Comparison of ENCODE assay signal across 1 cellular context in the genomic region with DNA sequence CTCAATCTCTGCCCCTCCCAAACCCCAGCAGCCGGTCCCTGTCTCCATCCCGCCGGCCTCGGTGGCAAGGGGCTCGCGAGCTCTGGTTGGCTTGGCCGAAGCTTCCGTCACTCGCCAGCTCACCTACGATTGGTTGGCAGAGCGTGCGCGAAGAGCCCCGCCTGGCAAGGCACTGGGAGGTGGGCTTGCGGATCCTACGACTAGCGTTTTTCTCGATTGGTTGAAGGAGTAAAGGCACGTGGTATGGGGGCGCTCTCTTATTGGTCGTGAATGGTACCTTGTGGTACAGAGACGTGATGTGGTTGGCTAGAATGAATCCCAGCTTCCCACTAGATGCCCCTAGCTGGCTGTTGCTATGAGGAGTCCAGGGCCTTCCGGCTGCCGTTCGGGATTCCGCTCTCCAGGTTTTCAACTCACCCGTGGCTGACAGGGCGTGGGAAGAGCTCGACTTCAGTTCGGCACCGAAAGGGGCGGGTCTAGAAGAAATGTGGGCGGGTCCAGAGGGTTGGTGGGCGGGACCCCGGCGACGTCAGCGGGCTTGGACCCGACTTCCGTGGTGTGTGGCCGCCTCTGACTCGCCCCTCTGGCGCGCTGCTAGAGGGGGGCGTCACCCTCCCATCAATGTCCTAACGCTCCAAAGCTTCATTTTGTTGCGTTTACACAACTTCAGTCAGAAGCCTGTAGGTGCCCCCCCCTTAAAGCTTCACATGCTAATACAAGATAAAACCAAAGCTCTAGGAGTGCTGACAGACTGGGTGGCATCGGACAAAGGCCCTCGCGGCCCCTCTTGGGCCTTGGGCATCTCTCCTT.
TF ChIP-seq lines count a peak whose summit lies in the region.

No MANE protein-coding gene starts in this region.

TF ChIP-seq in HEK293, 187 proteins besides CTCF, POLR2A, EP300 and RAD21 (continued from another document and continues in another):
- TF ChIP-seq, protein P1, sequence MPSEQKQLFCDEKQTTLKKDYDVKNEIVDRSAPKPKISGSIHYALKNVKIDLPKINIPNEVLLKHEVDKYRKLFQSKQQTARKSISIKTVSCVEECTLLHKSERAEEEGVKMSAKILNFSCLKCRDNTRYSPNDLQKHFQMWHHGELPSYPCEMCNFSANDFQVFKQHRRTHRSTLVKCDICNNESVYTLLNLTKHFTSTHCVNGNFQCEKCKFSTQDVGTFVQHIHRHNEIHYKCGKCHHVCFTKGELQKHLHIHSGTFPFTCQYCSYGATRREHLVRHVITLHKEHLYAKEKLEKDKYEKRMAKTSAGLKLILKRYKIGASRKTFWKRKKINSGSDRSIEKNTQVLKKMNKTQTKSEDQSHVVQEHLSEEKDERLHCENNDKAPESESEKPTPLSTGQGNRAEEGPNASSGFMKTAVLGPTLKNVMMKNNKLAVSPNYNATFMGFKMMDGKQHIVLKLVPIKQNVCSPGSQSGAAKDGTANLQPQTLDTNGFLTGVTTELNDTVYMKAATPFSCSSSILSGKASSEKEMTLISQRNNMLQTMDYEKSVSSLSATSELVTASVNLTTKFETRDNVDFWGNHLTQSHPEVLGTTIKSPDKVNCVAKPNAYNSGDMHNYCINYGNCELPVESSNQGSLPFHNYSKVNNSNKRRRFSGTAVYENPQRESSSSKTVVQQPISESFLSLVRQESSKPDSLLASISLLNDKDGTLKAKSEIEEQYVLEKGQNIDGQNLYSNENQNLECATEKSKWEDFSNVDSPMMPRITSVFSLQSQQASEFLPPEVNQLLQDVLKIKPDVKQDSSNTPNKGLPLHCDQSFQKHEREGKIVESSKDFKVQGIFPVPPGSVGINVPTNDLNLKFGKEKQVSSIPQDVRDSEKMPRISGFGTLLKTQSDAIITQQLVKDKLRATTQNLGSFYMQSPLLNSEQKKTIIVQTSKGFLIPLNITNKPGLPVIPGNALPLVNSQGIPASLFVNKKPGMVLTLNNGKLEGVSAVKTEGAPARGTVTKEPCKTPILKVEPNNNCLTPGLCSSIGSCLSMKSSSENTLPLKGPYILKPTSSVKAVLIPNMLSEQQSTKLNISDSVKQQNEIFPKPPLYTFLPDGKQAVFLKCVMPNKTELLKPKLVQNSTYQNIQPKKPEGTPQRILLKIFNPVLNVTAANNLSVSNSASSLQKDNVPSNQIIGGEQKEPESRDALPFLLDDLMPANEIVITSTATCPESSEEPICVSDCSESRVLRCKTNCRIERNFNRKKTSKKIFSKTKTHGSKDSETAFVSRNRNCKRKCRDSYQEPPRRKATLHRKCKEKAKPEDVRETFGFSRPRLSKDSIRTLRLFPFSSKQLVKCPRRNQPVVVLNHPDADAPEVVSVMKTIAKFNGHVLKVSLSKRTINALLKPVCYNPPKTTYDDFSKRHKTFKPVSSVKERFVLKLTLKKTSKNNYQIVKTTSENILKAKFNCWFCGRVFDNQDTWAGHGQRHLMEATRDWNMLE (tag by site-specific recombination; conservative IDR thresholded peaks at IDR 0.05; ENCODE audit: low read depth): peak; percentile 51; the same call in 1 of the 2 replicates
- TF ChIP-seq ZNF548 (tag by site-specific recombination; IDR thresholded peaks at IDR 0.05): no peak
- TF ChIP-seq, protein P2, sequence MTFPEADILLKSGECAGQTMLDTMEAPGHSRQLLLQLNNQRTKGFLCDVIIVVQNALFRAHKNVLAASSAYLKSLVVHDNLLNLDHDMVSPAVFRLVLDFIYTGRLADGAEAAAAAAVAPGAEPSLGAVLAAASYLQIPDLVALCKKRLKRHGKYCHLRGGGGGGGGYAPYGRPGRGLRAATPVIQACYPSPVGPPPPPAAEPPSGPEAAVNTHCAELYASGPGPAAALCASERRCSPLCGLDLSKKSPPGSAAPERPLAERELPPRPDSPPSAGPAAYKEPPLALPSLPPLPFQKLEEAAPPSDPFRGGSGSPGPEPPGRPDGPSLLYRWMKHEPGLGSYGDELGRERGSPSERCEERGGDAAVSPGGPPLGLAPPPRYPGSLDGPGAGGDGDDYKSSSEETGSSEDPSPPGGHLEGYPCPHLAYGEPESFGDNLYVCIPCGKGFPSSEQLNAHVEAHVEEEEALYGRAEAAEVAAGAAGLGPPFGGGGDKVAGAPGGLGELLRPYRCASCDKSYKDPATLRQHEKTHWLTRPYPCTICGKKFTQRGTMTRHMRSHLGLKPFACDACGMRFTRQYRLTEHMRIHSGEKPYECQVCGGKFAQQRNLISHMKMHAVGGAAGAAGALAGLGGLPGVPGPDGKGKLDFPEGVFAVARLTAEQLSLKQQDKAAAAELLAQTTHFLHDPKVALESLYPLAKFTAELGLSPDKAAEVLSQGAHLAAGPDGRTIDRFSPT (tag by site-specific recombination; IDR thresholded peaks at IDR 0.05): peak; percentile 98
- TF ChIP-seq ZNF121 (tag by site-specific recombination; IDR thresholded peaks at IDR 0.05): no peak
- no peak for TF ChIP-seq ZNF785 (tag by site-specific recombination; IDR thresholded peaks at IDR 0.05)
- no peak for TF ChIP-seq IKZF3 (tag by site-specific recombination; IDR thresholded peaks at IDR 0.05)
- TF ChIP-seq ZSCAN30 (tag by site-specific recombination; IDR thresholded peaks at IDR 0.05): no peak
- TF ChIP-seq ZSCAN16 (tag by site-specific recombination; IDR thresholded peaks at IDR 0.05): no peak
- TF ChIP-seq, protein P3, sequence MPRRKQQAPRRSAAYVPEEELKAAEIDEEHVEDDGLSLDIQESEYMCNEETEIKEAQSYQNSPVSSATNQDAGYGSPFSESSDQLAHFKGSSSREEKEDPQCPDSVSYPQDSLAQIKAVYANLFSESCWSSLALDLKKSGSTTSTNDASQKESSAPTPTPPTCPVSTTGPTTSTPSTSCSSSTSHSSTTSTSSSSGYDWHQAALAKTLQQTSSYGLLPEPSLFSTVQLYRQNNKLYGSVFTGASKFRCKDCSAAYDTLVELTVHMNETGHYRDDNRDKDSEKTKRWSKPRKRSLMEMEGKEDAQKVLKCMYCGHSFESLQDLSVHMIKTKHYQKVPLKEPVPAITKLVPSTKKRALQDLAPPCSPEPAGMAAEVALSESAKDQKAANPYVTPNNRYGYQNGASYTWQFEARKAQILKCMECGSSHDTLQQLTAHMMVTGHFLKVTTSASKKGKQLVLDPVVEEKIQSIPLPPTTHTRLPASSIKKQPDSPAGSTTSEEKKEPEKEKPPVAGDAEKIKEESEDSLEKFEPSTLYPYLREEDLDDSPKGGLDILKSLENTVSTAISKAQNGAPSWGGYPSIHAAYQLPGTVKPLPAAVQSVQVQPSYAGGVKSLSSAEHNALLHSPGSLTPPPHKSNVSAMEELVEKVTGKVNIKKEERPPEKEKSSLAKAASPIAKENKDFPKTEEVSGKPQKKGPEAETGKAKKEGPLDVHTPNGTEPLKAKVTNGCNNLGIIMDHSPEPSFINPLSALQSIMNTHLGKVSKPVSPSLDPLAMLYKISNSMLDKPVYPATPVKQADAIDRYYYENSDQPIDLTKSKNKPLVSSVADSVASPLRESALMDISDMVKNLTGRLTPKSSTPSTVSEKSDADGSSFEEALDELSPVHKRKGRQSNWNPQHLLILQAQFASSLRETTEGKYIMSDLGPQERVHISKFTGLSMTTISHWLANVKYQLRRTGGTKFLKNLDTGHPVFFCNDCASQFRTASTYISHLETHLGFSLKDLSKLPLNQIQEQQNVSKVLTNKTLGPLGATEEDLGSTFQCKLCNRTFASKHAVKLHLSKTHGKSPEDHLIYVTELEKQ (tag by site-specific recombination; IDR thresholded peaks at IDR 0.05; ENCODE audit: borderline replicate concordance): no peak
- TF ChIP-seq ZNF132 (tag by site-specific recombination; IDR thresholded peaks at IDR 0.05; ENCODE audit: borderline replicate concordance): no peak
- TF ChIP-seq OSR2 (tag by site-specific recombination; IDR thresholded peaks at IDR 0.05): no peak; the same call in 1 of the 2 replicates
- TF ChIP-seq ZNF776 (tag by site-specific recombination; IDR thresholded peaks at IDR 0.05; ENCODE audit: borderline replicate concordance): no peak
- TF ChIP-seq, protein P4, sequence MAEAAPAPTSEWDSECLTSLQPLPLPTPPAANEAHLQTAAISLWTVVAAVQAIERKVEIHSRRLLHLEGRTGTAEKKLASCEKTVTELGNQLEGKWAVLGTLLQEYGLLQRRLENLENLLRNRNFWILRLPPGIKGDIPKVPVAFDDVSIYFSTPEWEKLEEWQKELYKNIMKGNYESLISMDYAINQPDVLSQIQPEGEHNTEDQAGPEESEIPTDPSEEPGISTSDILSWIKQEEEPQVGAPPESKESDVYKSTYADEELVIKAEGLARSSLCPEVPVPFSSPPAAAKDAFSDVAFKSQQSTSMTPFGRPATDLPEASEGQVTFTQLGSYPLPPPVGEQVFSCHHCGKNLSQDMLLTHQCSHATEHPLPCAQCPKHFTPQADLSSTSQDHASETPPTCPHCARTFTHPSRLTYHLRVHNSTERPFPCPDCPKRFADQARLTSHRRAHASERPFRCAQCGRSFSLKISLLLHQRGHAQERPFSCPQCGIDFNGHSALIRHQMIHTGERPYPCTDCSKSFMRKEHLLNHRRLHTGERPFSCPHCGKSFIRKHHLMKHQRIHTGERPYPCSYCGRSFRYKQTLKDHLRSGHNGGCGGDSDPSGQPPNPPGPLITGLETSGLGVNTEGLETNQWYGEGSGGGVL (tag by site-specific recombination; IDR thresholded peaks at IDR 0.05): no peak
- TF ChIP-seq, protein P5, sequence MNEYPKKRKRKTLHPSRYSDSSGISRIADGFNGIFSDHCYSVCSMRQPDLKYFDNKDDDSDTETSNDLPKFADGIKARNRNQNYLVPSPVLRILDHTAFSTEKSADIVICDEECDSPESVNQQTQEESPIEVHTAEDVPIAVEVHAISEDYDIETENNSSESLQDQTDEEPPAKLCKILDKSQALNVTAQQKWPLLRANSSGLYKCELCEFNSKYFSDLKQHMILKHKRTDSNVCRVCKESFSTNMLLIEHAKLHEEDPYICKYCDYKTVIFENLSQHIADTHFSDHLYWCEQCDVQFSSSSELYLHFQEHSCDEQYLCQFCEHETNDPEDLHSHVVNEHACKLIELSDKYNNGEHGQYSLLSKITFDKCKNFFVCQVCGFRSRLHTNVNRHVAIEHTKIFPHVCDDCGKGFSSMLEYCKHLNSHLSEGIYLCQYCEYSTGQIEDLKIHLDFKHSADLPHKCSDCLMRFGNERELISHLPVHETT (tag by site-specific recombination; IDR thresholded peaks at IDR 0.05): peak; percentile 46; the same call in 1 of the 2 replicates
- TF ChIP-seq, protein P6, sequence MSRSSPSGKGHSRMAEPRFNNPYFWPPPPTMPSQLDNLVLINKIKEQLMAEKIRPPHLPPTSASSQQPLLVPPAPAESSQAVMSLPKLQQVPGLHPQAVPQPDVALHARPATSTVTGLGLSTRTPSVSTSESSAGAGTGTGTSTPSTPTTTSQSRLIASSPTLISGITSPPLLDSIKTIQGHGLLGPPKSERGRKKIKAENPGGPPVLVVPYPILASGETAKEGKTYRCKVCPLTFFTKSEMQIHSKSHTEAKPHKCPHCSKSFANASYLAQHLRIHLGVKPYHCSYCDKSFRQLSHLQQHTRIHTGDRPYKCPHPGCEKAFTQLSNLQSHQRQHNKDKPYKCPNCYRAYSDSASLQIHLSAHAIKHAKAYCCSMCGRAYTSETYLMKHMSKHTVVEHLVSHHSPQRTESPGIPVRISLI (tag by site-specific recombination; IDR thresholded peaks at IDR 0.05): no peak
- TF ChIP-seq, protein P7, sequence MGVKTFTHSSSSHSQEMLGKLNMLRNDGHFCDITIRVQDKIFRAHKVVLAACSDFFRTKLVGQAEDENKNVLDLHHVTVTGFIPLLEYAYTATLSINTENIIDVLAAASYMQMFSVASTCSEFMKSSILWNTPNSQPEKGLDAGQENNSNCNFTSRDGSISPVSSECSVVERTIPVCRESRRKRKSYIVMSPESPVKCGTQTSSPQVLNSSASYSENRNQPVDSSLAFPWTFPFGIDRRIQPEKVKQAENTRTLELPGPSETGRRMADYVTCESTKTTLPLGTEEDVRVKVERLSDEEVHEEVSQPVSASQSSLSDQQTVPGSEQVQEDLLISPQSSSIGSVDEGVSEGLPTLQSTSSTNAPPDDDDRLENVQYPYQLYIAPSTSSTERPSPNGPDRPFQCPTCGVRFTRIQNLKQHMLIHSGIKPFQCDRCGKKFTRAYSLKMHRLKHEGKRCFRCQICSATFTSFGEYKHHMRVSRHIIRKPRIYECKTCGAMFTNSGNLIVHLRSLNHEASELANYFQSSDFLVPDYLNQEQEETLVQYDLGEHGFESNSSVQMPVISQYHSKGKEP (tag by site-specific recombination; IDR thresholded peaks at IDR 0.05): 0 out of 2 replicates have a peak, but pooled peaks have one; percentile 24
- TF ChIP-seq KLF8 (tag by site-specific recombination; IDR thresholded peaks at IDR 0.05): peak; percentile 83
- TF ChIP-seq ZNF791 (tag by site-specific recombination; IDR thresholded peaks at IDR 0.05): no peak
- no peak for TF ChIP-seq ZNF585B (tag by site-specific recombination; IDR thresholded peaks at IDR 0.05)
- TF ChIP-seq, protein P8, sequence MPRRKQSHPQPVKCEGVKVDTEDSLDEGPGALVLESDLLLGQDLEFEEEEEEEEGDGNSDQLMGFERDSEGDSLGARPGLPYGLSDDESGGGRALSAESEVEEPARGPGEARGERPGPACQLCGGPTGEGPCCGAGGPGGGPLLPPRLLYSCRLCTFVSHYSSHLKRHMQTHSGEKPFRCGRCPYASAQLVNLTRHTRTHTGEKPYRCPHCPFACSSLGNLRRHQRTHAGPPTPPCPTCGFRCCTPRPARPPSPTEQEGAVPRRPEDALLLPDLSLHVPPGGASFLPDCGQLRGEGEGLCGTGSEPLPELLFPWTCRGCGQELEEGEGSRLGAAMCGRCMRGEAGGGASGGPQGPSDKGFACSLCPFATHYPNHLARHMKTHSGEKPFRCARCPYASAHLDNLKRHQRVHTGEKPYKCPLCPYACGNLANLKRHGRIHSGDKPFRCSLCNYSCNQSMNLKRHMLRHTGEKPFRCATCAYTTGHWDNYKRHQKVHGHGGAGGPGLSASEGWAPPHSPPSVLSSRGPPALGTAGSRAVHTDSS (tag by site-specific recombination; IDR thresholded peaks at IDR 0.05): no peak
- TF ChIP-seq ZNF830 (tag by site-specific recombination; IDR thresholded peaks at IDR 0.05; ENCODE audit: low read depth): no peak
- TF ChIP-seq ZNF555 (tag by site-specific recombination; conservative IDR thresholded peaks at IDR 0.05): no peak
- TF ChIP-seq ZNF133 (tag by site-specific recombination; IDR thresholded peaks at IDR 0.05): no peak
- TF ChIP-seq ZBTB7A (tag by site-specific recombination; IDR thresholded peaks at IDR 0.05; ENCODE audit: low read depth): no peak
- TF ChIP-seq, protein P9, sequence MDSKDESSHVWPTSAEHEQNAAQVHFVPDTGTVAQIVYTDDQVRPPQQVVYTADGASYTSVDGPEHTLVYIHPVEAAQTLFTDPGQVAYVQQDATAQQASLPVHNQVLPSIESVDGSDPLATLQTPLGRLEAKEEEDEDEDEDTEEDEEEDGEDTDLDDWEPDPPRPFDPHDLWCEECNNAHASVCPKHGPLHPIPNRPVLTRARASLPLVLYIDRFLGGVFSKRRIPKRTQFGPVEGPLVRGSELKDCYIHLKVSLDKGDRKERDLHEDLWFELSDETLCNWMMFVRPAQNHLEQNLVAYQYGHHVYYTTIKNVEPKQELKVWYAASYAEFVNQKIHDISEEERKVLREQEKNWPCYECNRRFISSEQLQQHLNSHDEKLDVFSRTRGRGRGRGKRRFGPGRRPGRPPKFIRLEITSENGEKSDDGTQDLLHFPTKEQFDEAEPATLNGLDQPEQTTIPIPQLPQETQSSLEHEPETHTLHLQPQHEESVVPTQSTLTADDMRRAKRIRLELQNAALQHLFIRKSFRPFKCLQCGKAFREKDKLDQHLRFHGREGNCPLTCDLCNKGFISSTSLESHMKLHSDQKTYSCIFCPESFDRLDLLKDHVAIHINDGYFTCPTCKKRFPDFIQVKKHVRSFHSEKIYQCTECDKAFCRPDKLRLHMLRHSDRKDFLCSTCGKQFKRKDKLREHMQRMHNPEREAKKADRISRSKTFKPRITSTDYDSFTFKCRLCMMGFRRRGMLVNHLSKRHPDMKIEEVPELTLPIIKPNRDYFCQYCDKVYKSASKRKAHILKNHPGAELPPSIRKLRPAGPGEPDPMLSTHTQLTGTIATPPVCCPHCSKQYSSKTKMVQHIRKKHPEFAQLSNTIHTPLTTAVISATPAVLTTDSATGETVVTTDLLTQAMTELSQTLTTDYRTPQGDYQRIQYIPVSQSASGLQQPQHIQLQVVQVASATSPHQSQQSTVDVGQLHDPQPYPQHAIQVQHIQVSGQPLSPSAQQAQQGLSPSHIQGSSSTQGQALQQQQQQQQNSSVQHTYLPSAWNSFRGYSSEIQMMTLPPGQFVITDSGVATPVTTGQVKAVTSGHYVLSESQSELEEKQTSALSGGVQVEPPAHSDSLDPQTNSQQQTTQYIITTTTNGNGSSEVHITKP (tag by site-specific recombination; IDR thresholded peaks at IDR 0.05): 0 out of 2 replicates have a peak, but pooled peaks have one; percentile 7
